In genomic region chr21:43173930-43174329, GRCh38 we compare ENCODE assay signal across 18 cellular contexts. TPM values are rescaled to one million over a fixed set of nuclear protein-coding genes. Genes with fewer than 3 reads are reported as not detected.
"Had no signal": no experiment of that assay in that cellular context is flagged by ENCODE, and none has a peak within 500 bp of the region (broad histone marks: within the 10 kb centered on the region; RNA-seq: fewer than 3 reads in every experiment).

No MANE protein-coding gene starts in this region.

RNA-seq across cellular contexts. Expression of gene CRYAA, which starts 5.1 kb away (rescaled TPM):
- total RNA-seq: chondrocyte, colonic mucosa, dermis microvascular lymphatic vessel endothelial cell, endodermal cell, esophagus mucosa, esophagus squamous epithelium, gastrocnemius medialis, glomerular endothelial cell, heart right ventricle, left colon, left lobe of liver, left ventricle myocardium inferior, lower lobe of right lung, lung microvascular endothelial cell, mesenteric fat pad, mesothelial cell of epicardium, mucosa of descending colon had no signal
- polyA plus RNA-seq: heart right ventricle, keratinocyte had no signal
